ENCODE assay signal across 33 cellular contexts in genomic region chr9:122119166-122119521, GRCh38. TPM values are rescaled to one million over a fixed set of nuclear protein-coding genes. Genes with fewer than 3 reads are reported as not detected.
"Had no signal": no experiment of that assay in that cellular context is flagged by ENCODE, and none has a peak within 500 bp of the region (broad histone marks: within the 10 kb centered on the region; RNA-seq: fewer than 3 reads in every experiment).

No MANE protein-coding gene starts in this region.

- H3K4me2 ChIP-seq: SK-N-SH had no signal

- H3K27ac ChIP-seq: Peyer's patch, SJSA1 had no signal

- ATAC-seq: activated CD4-positive, alpha-beta T cell treated with anti-CD3 and anti-CD28 coated beads for 36 hours; activated CD4-positive, CD25-positive, alpha-beta regulatory T cell treated with anti-CD3 and anti-CD28 coated beads, Interleukin-2, amount 50 U/mL, for 24 hours; activated naive CD4-positive, alpha-beta T cell treated with anti-CD3 and anti-CD28 coated beads, Interleukin-2, amount 50 U/mL, for 72 hours; activated naive CD8-positive, alpha-beta T cell treated with anti-CD3 and anti-CD28 coated beads, Interleukin-2, amount 50 U/mL, for 24 hours; activated T-cell treated with anti-CD3 and anti-CD28 coated beads, Interleukin-2, amount 50 U/mL, for 4 hours; WTC11 had no signal

- DNase-seq: activated CD4-positive, alpha-beta memory T cell treated with anti-CD3 and anti-CD28 coated beads for 36 hours; activated CD4-positive, alpha-beta T cell treated with anti-CD3 and anti-CD28 coated beads for 36 hours; activated CD4-positive, alpha-beta T cell treated with anti-CD3 and anti-CD28 coated beads, Interleukin-2, amount 10 ng/mL, durations not matched to agents 7 days and 5 days; activated CD8-positive, alpha-beta memory T cell treated with anti-CD3 and anti-CD28 coated beads, Interleukin-2, amount 50 U/mL, for 4 hours; activated gamma-delta T cell treated with Interleukin-2 at 50 U/mL for 16 hours; activated naive CD4-positive, alpha-beta T cell treated with anti-CD3 and anti-CD28 coated beads for 36 hours; activated naive CD8-positive, alpha-beta T cell treated with anti-CD3 and anti-CD28 coated beads, Interleukin-2, amount 50 U/mL, for 24 hours; activated T-cell treated with anti-CD3 and anti-CD28 coated beads for 4 hours; activated T-cell treated with anti-CD3 and anti-CD28 coated beads, Interleukin-2, amount 50 U/mL, for 4 hours; anterior cingulate cortex; central memory CD4-positive, alpha-beta T cell; Karpas-422; KBM-7; NCI-H1105 treated with DMSO at 0.1 percent for 48 hours; NCI-H1436; NCI-H1694; NCI-H1930; NCI-H2081 treated with DMSO at 0.1 percent for 48 hours; NCI-H345; NCI-H524 treated with DMSO at 0.1 percent for 48 hours; NK-92 treated with Interleukin-12 subunit alpha and Interleukin-12 subunit beta, amount 100 ng/mL, for 24 hours; PC-3; Peyer's patch; RPMI8226; SHP77 treated with DMSO at 0.1 percent for 48 hours; SK-N-SH had no signal

- H3K36me3 ChIP-seq: Peyer's patch, SJSA1 had no signal

- H3K27me3 ChIP-seq: Peyer's patch, SJSA1 had no signal

- H3K4me3 ChIP-seq: Peyer's patch, SJSA1 had no signal

- H3K9me3 ChIP-seq: Peyer's patch, SJSA1, SK-N-SH had no signal

- H3K4me1 ChIP-seq: Peyer's patch, SJSA1 had no signal

RNA-seq across cellular contexts. Expression of gene MORN5, which starts 40.6 kb away (rescaled TPM):
- total RNA-seq: activated CD4-positive, alpha-beta memory T cell treated with anti-CD3 and anti-CD28 coated beads for 36 hours; activated CD4-positive, alpha-beta T cell treated with anti-CD3 and anti-CD28 coated beads for 36 hours; activated CD4-positive, alpha-beta T cell treated with anti-CD3 and anti-CD28 coated beads, Interleukin-2, amount 10 ng/mL, durations not matched to agents 7 days and 5 days; activated naive CD4-positive, alpha-beta T cell treated with anti-CD3 and anti-CD28 coated beads for 36 hours; activated T-cell treated with anti-CD3 and anti-CD28 coated beads, Interleukin-2, amount 50 U/mL, for 4 hours; activated T-helper 1 cell treated with anti-CD3 and anti-CD28 coated beads, Interleukin-12 subunit alpha, Interleukin-12 subunit beta, Interleukin-2, Interleukin-4 antibody, amounts not matched to agents 30 ng/mL and 10 ng/mL and 1 ng/mL, durations not matched to agents 14 hours and 24 hours and 36 hours; MCF 10A; NCI-H460; PC-3; Peyer's patch; SJSA1; WTC11 had no signal
- polyA plus RNA-seq: SK-N-SH had no signal
